Comparison of ENCODE assay signal across 1 cellular context in the genomic region with DNA sequence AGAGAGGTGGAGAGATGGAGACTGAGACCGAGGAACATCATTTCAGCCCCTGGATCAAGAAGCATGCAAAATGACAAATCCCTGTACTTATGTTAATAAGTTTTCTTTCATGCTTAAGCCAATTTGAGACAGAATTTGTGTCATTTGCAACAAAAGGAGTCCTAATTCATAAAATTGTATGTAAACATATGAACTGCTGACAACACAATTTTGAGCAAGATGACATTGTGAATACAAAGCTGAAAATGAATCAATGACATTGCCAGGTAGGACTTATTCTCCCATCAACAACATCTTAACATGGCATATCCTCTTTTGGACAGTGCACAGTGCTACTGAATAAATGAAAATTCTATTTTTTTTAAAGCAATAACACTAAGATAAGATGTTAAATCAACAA.
TF ChIP-seq lines count a peak whose summit lies in the region.

No MANE protein-coding gene starts in this region.

TF ChIP-seq in GM23338, 12 proteins besides CTCF, POLR2A, EP300 and RAD21 (continued from another document):
- TF ChIP-seq, protein P1, sequence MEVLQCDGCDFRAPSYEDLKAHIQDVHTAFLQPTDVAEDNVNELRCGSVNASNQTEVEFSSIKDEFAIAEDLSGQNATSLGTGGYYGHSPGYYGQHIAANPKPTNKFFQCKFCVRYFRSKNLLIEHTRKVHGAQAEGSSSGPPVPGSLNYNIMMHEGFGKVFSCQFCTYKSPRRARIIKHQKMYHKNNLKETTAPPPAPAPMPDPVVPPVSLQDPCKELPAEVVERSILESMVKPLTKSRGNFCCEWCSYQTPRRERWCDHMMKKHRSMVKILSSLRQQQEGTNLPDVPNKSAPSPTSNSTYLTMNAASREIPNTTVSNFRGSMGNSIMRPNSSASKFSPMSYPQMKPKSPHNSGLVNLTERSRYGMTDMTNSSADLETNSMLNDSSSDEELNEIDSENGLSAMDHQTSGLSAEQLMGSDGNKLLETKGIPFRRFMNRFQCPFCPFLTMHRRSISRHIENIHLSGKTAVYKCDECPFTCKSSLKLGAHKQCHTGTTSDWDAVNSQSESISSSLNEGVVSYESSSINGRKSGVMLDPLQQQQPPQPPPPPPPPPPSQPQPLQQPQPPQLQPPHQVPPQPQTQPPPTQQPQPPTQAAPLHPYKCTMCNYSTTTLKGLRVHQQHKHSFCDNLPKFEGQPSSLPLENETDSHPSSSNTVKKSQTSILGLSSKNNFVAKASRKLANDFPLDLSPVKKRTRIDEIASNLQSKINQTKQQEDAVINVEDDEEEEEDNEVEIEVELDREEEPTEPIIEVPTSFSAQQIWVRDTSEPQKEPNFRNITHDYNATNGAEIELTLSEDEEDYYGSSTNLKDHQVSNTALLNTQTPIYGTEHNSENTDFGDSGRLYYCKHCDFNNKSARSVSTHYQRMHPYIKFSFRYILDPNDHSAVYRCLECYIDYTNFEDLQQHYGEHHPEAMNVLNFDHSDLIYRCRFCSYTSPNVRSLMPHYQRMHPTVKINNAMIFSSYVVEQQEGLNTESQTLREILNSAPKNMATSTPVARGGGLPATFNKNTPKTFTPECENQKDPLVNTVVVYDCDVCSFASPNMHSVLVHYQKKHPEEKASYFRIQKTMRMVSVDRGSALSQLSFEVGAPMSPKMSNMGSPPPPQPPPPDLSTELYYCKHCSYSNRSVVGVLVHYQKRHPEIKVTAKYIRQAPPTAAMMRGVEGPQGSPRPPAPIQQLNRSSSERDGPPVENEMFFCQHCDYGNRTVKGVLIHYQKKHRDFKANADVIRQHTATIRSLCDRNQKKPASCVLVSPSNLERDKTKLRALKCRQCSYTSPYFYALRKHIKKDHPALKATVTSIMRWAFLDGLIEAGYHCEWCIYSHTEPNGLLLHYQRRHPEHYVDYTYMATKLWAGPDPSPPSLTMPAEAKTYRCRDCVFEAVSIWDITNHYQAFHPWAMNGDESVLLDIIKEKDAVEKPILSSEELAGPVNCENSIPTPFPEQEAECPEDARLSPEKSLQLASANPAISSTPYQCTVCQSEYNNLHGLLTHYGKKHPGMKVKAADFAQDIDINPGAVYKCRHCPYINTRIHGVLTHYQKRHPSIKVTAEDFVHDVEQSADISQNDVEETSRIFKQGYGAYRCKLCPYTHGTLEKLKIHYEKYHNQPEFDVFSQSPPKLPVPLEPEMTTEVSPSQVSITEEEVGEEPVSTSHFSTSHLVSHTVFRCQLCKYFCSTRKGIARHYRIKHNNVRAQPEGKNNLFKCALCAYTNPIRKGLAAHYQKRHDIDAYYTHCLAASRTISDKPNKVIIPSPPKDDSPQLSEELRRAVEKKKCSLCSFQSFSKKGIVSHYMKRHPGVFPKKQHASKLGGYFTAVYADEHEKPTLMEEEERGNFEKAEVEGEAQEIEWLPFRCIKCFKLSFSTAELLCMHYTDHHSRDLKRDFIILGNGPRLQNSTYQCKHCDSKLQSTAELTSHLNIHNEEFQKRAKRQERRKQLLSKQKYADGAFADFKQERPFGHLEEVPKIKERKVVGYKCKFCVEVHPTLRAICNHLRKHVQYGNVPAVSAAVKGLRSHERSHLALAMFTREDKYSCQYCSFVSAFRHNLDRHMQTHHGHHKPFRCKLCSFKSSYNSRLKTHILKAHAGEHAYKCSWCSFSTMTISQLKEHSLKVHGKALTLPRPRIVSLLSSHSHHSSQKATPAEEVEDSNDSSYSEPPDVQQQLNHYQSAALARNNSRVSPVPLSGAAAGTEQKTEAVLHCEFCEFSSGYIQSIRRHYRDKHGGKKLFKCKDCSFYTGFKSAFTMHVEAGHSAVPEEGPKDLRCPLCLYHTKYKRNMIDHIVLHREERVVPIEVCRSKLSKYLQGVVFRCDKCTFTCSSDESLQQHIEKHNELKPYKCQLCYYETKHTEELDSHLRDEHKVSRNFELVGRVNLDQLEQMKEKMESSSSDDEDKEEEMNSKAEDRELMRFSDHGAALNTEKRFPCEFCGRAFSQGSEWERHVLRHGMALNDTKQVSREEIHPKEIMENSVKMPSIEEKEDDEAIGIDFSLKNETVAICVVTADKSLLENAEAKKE (CRISPR knock-in tag; IDR thresholded peaks at IDR 0.05) = no peak
- no peak for TF ChIP-seq JUNB (IDR thresholded peaks at IDR 0.05; ENCODE audit: unreplicated experiment)
